28 cellular contexts compared by ENCODE assay signal in genomic region chr11:71322861-71323582, GRCh38.
"Had no signal": no experiment of that assay in that cellular context is flagged by ENCODE, and none has a peak within 500 bp of the region (broad histone marks: within the 10 kb centered on the region; RNA-seq: fewer than 3 reads in every experiment).

No MANE protein-coding gene starts in this region.

- H3K4me3 ChIP-seq: breast epithelium, esophagus squamous epithelium, hepatocyte, thyroid gland had no signal

- DNase-seq: activated CD4-positive, alpha-beta memory T cell treated with anti-CD3 and anti-CD28 coated beads, Interleukin-2, amount 10 ng/mL, durations not matched to agents 7 days and 5 days; activated CD4-positive, alpha-beta T cell treated with anti-CD3 and anti-CD28 coated beads for 1 hour; activated CD4-positive, alpha-beta T cell treated with anti-CD3 and anti-CD28 coated beads, Interleukin-2, amount 10 ng/mL, durations not matched to agents 7 days and 5 days; activated CD8-positive, alpha-beta memory T cell treated with anti-CD3 and anti-CD28 coated beads, Interleukin-2, amount 50 U/mL, for 48 hours; activated naive CD8-positive, alpha-beta T cell treated with anti-CD3 and anti-CD28 coated beads, Interleukin-2, amount 50 U/mL, for 24 hours; activated T-cell treated with anti-CD3 and anti-CD28 coated beads, Interleukin-2, amount 50 U/mL, for 24 hours; amygdala; esophagus squamous epithelium; glutamatergic neuron; left cardiac atrium; left ventricle myocardium superior; retina; SK-N-SH; small intestine; stimulated activated CD4-positive, alpha-beta T cell treated with anti-CD3 and anti-CD28 coated beads, Interleukin-1b, Interleukin-23, amount 100 ng/mL, for 48 hours; stimulated activated naive CD8-positive, alpha-beta T cell treated with anti-CD3 and anti-CD28 coated beads, Interleukin-15, amount 100 ng/mL, for 72 hours; substantia nigra; T-helper 17 cell; T1000; thyroid gland had no signal

- ATAC-seq: activated naive CD8-positive, alpha-beta T cell treated with anti-CD3 and anti-CD28 coated beads, Interleukin-2, amount 50 U/mL, for 24 hours; left cardiac atrium; left ventricle myocardium superior; sciatic nerve; stimulated activated naive CD8-positive, alpha-beta T cell treated with anti-CD3 and anti-CD28 coated beads, Interleukin-15, amount 100 ng/mL, for 72 hours; T-helper 17 cell; WTC11 had no signal

- H3K4me1 Mint-ChIP-seq: activated CD4-positive, alpha-beta memory T cell treated with anti-CD3 and anti-CD28 coated beads, Interleukin-2, amount 10 ng/mL, durations not matched to agents 7 days and 5 days; activated CD4-positive, alpha-beta T cell treated with anti-CD3 and anti-CD28 coated beads, Interleukin-2, amount 10 ng/mL, durations not matched to agents 7 days and 5 days; activated naive CD4-positive, alpha-beta T cell treated with anti-CD3 and anti-CD28 coated beads, Interleukin-2, amount 50 U/mL, for 24 hours; activated naive CD8-positive, alpha-beta T cell treated with anti-CD3 and anti-CD28 coated beads, Interleukin-2, amount 50 U/mL, for 24 hours; central memory CD8-positive, alpha-beta T cell; stimulated activated naive CD8-positive, alpha-beta T cell treated with anti-CD3 and anti-CD28 coated beads, Interleukin-15, amount 100 ng/mL, for 72 hours; WTC11 had no signal

- H3K27ac ChIP-seq: breast epithelium, epithelial cell of prostate, esophagus squamous epithelium, hepatocyte, thyroid gland had no signal

- H3K9me3 Mint-ChIP-seq: activated CD4-positive, alpha-beta memory T cell treated with anti-CD3 and anti-CD28 coated beads, Interleukin-2, amount 10 ng/mL, durations not matched to agents 7 days and 5 days; activated CD4-positive, alpha-beta T cell treated with anti-CD3 and anti-CD28 coated beads, Interleukin-2, amount 10 ng/mL, durations not matched to agents 7 days and 5 days had no signal

- H3K27ac Mint-ChIP-seq: activated CD4-positive, alpha-beta memory T cell treated with anti-CD3 and anti-CD28 coated beads, Interleukin-2, amount 10 ng/mL, durations not matched to agents 7 days and 5 days; activated CD4-positive, alpha-beta T cell treated with anti-CD3 and anti-CD28 coated beads, Interleukin-2, amount 10 ng/mL, durations not matched to agents 7 days and 5 days; activated naive CD4-positive, alpha-beta T cell treated with anti-CD3 and anti-CD28 coated beads, Interleukin-2, amount 50 U/mL, for 24 hours; activated naive CD8-positive, alpha-beta T cell treated with anti-CD3 and anti-CD28 coated beads, Interleukin-2, amount 50 U/mL, for 24 hours; activated T-cell treated with anti-CD3 and anti-CD28 coated beads, Interleukin-2, amount 50 U/mL, for 24 hours; dendritic cell treated with granulocyte-macrophage colony-stimulating factor and Interleukin-4, amounts not matched to agents 40 ng/mL and 50 ng/mL, for 4 days; T-helper 17 cell; WTC11 had no signal

- H3K36me3 ChIP-seq: breast epithelium, esophagus squamous epithelium, thyroid gland had no signal

- H3K27me3 Mint-ChIP-seq: activated CD4-positive, alpha-beta T cell treated with anti-CD3 and anti-CD28 coated beads, Interleukin-2, amount 10 ng/mL, durations not matched to agents 7 days and 5 days; dendritic cell treated with granulocyte-macrophage colony-stimulating factor and Interleukin-4, amounts not matched to agents 40 ng/mL and 50 ng/mL, for 4 days had no signal

- H3K4me3 Mint-ChIP-seq: activated CD4-positive, alpha-beta memory T cell treated with anti-CD3 and anti-CD28 coated beads, Interleukin-2, amount 10 ng/mL, durations not matched to agents 7 days and 5 days; activated CD4-positive, alpha-beta T cell treated with anti-CD3 and anti-CD28 coated beads, Interleukin-2, amount 10 ng/mL, durations not matched to agents 7 days and 5 days; activated naive CD4-positive, alpha-beta T cell treated with anti-CD3 and anti-CD28 coated beads, Interleukin-2, amount 50 U/mL, for 24 hours; activated naive CD8-positive, alpha-beta T cell treated with anti-CD3 and anti-CD28 coated beads, Interleukin-2, amount 50 U/mL, for 24 hours; activated T-cell treated with anti-CD3 and anti-CD28 coated beads, Interleukin-2, amount 50 U/mL, for 24 hours; central memory CD8-positive, alpha-beta T cell; dendritic cell treated with granulocyte-macrophage colony-stimulating factor and Interleukin-4, amounts not matched to agents 40 ng/mL and 50 ng/mL, for 4 days; stimulated activated naive CD8-positive, alpha-beta T cell treated with anti-CD3 and anti-CD28 coated beads, Interleukin-15, amount 100 ng/mL, for 72 hours; T-helper 17 cell; WTC11 had no signal

- H3K9me3 ChIP-seq: breast epithelium, esophagus squamous epithelium, SK-N-SH, thyroid gland had no signal

- H3K4me1 ChIP-seq: breast epithelium, esophagus squamous epithelium, thyroid gland had no signal

- H3K27me3 ChIP-seq: breast epithelium, hepatocyte, thyroid gland had no signal
